24 cellular contexts compared by ENCODE assay signal in genomic region chr7:127993987-127994386, GRCh38. TPM values are rescaled to one million over a fixed set of nuclear protein-coding genes. Genes with fewer than 3 reads are reported as not detected.
"Had no signal": no experiment of that assay in that cellular context is flagged by ENCODE, and none has a peak within 500 bp of the region (broad histone marks: within the 10 kb centered on the region; RNA-seq: fewer than 3 reads in every experiment).

No MANE protein-coding gene starts in this region.

- H3K4me3 Mint-ChIP-seq: IgD-negative memory B cell had no signal

- H3K9me3 ChIP-seq: SK-N-SH had no signal

- DNase-seq: KBM-7, MV-4-11, NCI-H1048, NCI-H1105, NCI-H1417, NCI-H1436 treated with DMSO at 0.1 percent for 48 hours, NCI-H1694, NCI-H187 treated with DMSO at 0.1 percent for 48 hours, NCI-H2029 treated with DMSO at 0.1 percent for 48 hours, NCI-H2171, NCI-H226, NCI-H446, NCI-H510A, NCI-H524 treated with DMSO at 0.1 percent for 48 hours, NCI-H69, NCI-H774, SHP77, SK-N-SH had no signal

- H3K27ac ChIP-seq: HL-60, RWPE1 had no signal

- FAIRE-seq: HTR-8/SVneo had no signal

- H3K27me3 Mint-ChIP-seq: IgD-negative memory B cell had no signal

- H3K9me3 Mint-ChIP-seq: IgD-negative memory B cell had no signal

RNA-seq across cellular contexts. Expression of gene LRRC4, which starts 37.2 kb away (rescaled TPM):
- total RNA-seq: MCF 10A, SK-MEL-5 had no signal
